ENCODE assay signal across 39 cellular contexts in genomic region chr17:39391448-39391847, GRCh38.
"Had no signal": no experiment of that assay in that cellular context is flagged by ENCODE, and none has a peak within 500 bp of the region (broad histone marks: within the 10 kb centered on the region; RNA-seq: fewer than 3 reads in every experiment).

No MANE protein-coding gene starts in this region.

- H3K4me1 ChIP-seq: body of pancreas, breast epithelium had no signal

- H3K27me3 ChIP-seq: adrenal gland, ascending aorta, body of pancreas, brain microvascular endothelial cell, breast epithelium, cardiac muscle cell had no signal

- H3K9me3 ChIP-seq: adrenal gland, ascending aorta, body of pancreas, breast epithelium had no signal

- ATAC-seq: activated naive CD4-positive, alpha-beta T cell treated with anti-CD3 and anti-CD28 coated beads, Interleukin-2, amount 50 U/mL, for 72 hours; activated naive CD8-positive, alpha-beta T cell treated with anti-CD3 and anti-CD28 coated beads, Interleukin-2, amount 50 U/mL, for 24 hours; activated T-cell treated with anti-CD3 and anti-CD28 coated beads, Interleukin-2, amount 50 U/mL, for 4 hours; activated T-cell treated with anti-CD3 and anti-CD28 coated beads, Interleukin-2, amount 50 U/mL, for 72 hours; activated T-helper 17 cell treated with anti-CD3 and anti-CD28 coated beads, Interleukin-2, amount 50 U/mL, for 72 hours; body of pancreas had no signal

- H3K4me3 ChIP-seq: adrenal gland, ascending aorta, body of pancreas, breast epithelium, cardiac muscle cell had no signal

- H3K4me3 Mint-ChIP-seq: activated naive CD4-positive, alpha-beta T cell treated with anti-CD3 and anti-CD28 coated beads for 36 hours; activated naive CD4-positive, alpha-beta T cell treated with anti-CD3 and anti-CD28 coated beads, Interleukin-2, amount 10 ng/mL, durations not matched to agents 7 days and 5 days; activated naive CD4-positive, alpha-beta T cell treated with anti-CD3 and anti-CD28 coated beads, Interleukin-2, amount 50 U/mL, for 24 hours; activated naive CD8-positive, alpha-beta T cell; activated naive CD8-positive, alpha-beta T cell treated with anti-CD3 and anti-CD28 coated beads for 36 hours; activated naive CD8-positive, alpha-beta T cell treated with anti-CD3 and anti-CD28 coated beads, Interleukin-2, amount 10 ng/mL, durations not matched to agents 7 days and 5 days; activated naive CD8-positive, alpha-beta T cell treated with anti-CD3 and anti-CD28 coated beads, Interleukin-2, amount 50 U/mL, for 24 hours; activated T-cell treated with anti-CD3 and anti-CD28 coated beads, Interleukin-2, amount 50 U/mL, for 24 hours; activated T-cell treated with anti-CD3 and anti-CD28 coated beads, Interleukin-2, amount 50 U/mL, for 4 hours; activated T-cell treated with anti-CD3 and anti-CD28 coated beads, Interleukin-2, amount 50 U/mL, for 72 hours; activated T-helper 1 cell treated with anti-CD3 and anti-CD28 coated beads, Interleukin-12 subunit alpha, Interleukin-12 subunit beta, Interleukin-2, Interleukin-4 antibody, amounts not matched to agents 30 ng/mL and 10 ng/mL and 1 ng/mL, durations not matched to agents 14 hours and 24 hours and 36 hours; activated T-helper 17 cell treated with anti-CD3 and anti-CD28 coated beads, Interleukin-2, amount 50 U/mL, for 72 hours; brain; central memory CD8-positive, alpha-beta T cell had no signal

- H3K27ac ChIP-seq: adrenal gland, body of pancreas, brain microvascular endothelial cell, breast epithelium, cardiac muscle cell had no signal

- H3K27me3 Mint-ChIP-seq: activated naive CD4-positive, alpha-beta T cell treated with anti-CD3 and anti-CD28 coated beads, Interleukin-2, amount 10 ng/mL, durations not matched to agents 7 days and 5 days; activated naive CD4-positive, alpha-beta T cell treated with anti-CD3 and anti-CD28 coated beads, Interleukin-2, amount 50 U/mL, for 24 hours; activated naive CD8-positive, alpha-beta T cell; activated naive CD8-positive, alpha-beta T cell treated with anti-CD3 and anti-CD28 coated beads for 36 hours; activated naive CD8-positive, alpha-beta T cell treated with anti-CD3 and anti-CD28 coated beads, Interleukin-2, amount 10 ng/mL, durations not matched to agents 7 days and 5 days; activated naive CD8-positive, alpha-beta T cell treated with anti-CD3 and anti-CD28 coated beads, Interleukin-2, amount 50 U/mL, for 24 hours; activated T-cell treated with anti-CD3 and anti-CD28 coated beads, Interleukin-2, amount 50 U/mL, for 24 hours; activated T-helper 17 cell treated with anti-CD3 and anti-CD28 coated beads, Interleukin-2, amount 50 U/mL, for 72 hours; brain; central memory CD8-positive, alpha-beta T cell had no signal

- H3K27ac Mint-ChIP-seq: activated naive CD4-positive, alpha-beta T cell treated with anti-CD3 and anti-CD28 coated beads for 36 hours; activated naive CD4-positive, alpha-beta T cell treated with anti-CD3 and anti-CD28 coated beads, Interleukin-2, amount 10 ng/mL, durations not matched to agents 7 days and 5 days; activated naive CD4-positive, alpha-beta T cell treated with anti-CD3 and anti-CD28 coated beads, Interleukin-2, amount 50 U/mL, for 24 hours; activated naive CD4-positive, alpha-beta T cell treated with anti-CD3 and anti-CD28 coated beads, Interleukin-2, amount 50 U/mL, for 72 hours; activated naive CD8-positive, alpha-beta T cell; activated naive CD8-positive, alpha-beta T cell treated with anti-CD3 and anti-CD28 coated beads for 36 hours; activated naive CD8-positive, alpha-beta T cell treated with anti-CD3 and anti-CD28 coated beads, Interleukin-2, amount 10 ng/mL, durations not matched to agents 7 days and 5 days; activated naive CD8-positive, alpha-beta T cell treated with anti-CD3 and anti-CD28 coated beads, Interleukin-2, amount 50 U/mL, for 24 hours; activated T-cell treated with anti-CD3 and anti-CD28 coated beads, Interleukin-2, amount 50 U/mL, for 24 hours; activated T-cell treated with anti-CD3 and anti-CD28 coated beads, Interleukin-2, amount 50 U/mL, for 72 hours; activated T-helper 1 cell treated with anti-CD3 and anti-CD28 coated beads, Interleukin-12 subunit alpha, Interleukin-12 subunit beta, Interleukin-2, Interleukin-4 antibody, amounts not matched to agents 30 ng/mL and 10 ng/mL and 1 ng/mL, durations not matched to agents 14 hours and 24 hours and 36 hours; activated T-helper 17 cell treated with anti-CD3 and anti-CD28 coated beads, Interleukin-2, amount 50 U/mL, for 72 hours; activated T-helper 2 cell treated with anti-CD3 and anti-CD28 coated beads, Interferon-gamma antibody, Interleukin-2, Interleukin-4, amounts not matched to agents 10 μg/mL and 5 μg/mL and 100 μg/mL, durations not matched to agents 14 hours and 24 hours and 36 hours; brain had no signal

- H3K4me1 Mint-ChIP-seq: activated naive CD4-positive, alpha-beta T cell treated with anti-CD3 and anti-CD28 coated beads, Interleukin-2, amount 10 ng/mL, durations not matched to agents 7 days and 5 days; activated naive CD8-positive, alpha-beta T cell treated with anti-CD3 and anti-CD28 coated beads, Interleukin-2, amount 10 ng/mL, durations not matched to agents 7 days and 5 days; brain had no signal

- DNase-seq: activated effector memory CD4-positive, alpha-beta T cell treated with anti-CD3 and anti-CD28 coated beads, Interleukin-2, amount 50 U/mL, for 16 hours; activated effector memory CD4-positive, alpha-beta T cell treated with Interleukin-2 at 50 U/mL for 16 hours; activated gamma-delta T cell; activated gamma-delta T cell treated with Interleukin-2 at 50 U/mL for 16 hours; activated naive CD4-positive, alpha-beta T cell; activated naive CD4-positive, alpha-beta T cell treated with anti-CD3 and anti-CD28 coated beads for 36 hours; activated naive CD4-positive, alpha-beta T cell treated with anti-CD3 and anti-CD28 coated beads, Interleukin-2, amount 10 ng/mL, durations not matched to agents 7 days and 5 days; activated naive CD4-positive, alpha-beta T cell treated with anti-CD3 and anti-CD28 coated beads, Interleukin-2, amount 50 U/mL, for 16 hours; activated naive CD4-positive, alpha-beta T cell treated with Interleukin-2 at 50 U/mL for 16 hours; activated naive CD8-positive, alpha-beta T cell treated with anti-CD3 and anti-CD28 coated beads for 36 hours; activated naive CD8-positive, alpha-beta T cell treated with anti-CD3 and anti-CD28 coated beads, Interleukin-2, amount 10 ng/mL, durations not matched to agents 7 days and 5 days; activated naive CD8-positive, alpha-beta T cell treated with anti-CD3 and anti-CD28 coated beads, Interleukin-2, amount 50 U/mL, for 24 hours; activated T-cell treated with anti-CD3 and anti-CD28 coated beads, Interleukin-2, amount 50 U/mL, for 24 hours; activated T-cell treated with anti-CD3 and anti-CD28 coated beads, Interleukin-2, amount 50 U/mL, for 4 hours; activated T-cell treated with anti-CD3 and anti-CD28 coated beads, Interleukin-2, amount 50 U/mL, for 48 hours; activated T-cell treated with anti-CD3 and anti-CD28 coated beads, Interleukin-2, amount 50 U/mL, for 72 hours; amniotic stem cell; amygdala; anterior cingulate cortex; aorta; body of pancreas; brain microvascular endothelial cell; caudate nucleus; central memory CD4-positive, alpha-beta T cell; cerebellar nuclear complex had no signal

- H3K36me3 ChIP-seq: brain microvascular endothelial cell, breast epithelium, cardiac muscle cell had no signal

- H3K36me3 Mint-ChIP-seq: activated naive CD4-positive, alpha-beta T cell treated with anti-CD3 and anti-CD28 coated beads, Interleukin-2, amount 10 ng/mL, durations not matched to agents 7 days and 5 days; activated naive CD4-positive, alpha-beta T cell treated with anti-CD3 and anti-CD28 coated beads, Interleukin-2, amount 50 U/mL, for 24 hours; activated naive CD4-positive, alpha-beta T cell treated with anti-CD3 and anti-CD28 coated beads, Interleukin-2, amount 50 U/mL, for 72 hours; activated naive CD8-positive, alpha-beta T cell treated with anti-CD3 and anti-CD28 coated beads for 36 hours; activated naive CD8-positive, alpha-beta T cell treated with anti-CD3 and anti-CD28 coated beads, Interleukin-2, amount 10 ng/mL, durations not matched to agents 7 days and 5 days had no signal

- FAIRE-seq: astrocyte, bronchial epithelial cell had no signal
